In the genomic region with DNA sequence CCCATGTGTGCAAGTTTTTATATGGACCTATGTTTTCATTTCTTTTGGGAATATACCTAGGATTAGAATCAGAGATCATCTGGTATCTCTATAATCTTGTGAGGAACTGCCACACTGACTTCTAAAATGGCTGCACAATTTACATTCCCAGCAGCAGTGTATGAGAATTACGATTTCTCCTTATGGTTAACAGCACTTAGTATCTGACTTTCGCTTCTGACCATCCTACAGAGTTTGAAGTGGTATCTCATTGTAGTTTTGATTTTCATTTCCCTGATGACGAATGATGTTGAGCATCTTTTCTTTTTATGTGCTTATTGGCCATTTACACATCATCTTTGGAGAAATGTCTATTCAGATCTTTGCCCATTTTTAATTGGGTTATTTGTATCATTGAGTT, we compare ENCODE assay signal across 28 cellular contexts. TPM values are rescaled to one million over a fixed set of nuclear protein-coding genes. Genes with fewer than 3 reads are reported as not detected.
DNase-seq lines count a peak whose midpoint lies in the region; ATAC-seq, FAIRE-seq and TF ChIP-seq lines count a peak whose summit lies in the region.
"Had no signal": no experiment of that assay in that cellular context is flagged by ENCODE, and none has a peak within 500 bp of the region (broad histone marks: within the 10 kb centered on the region; RNA-seq: fewer than 3 reads in every experiment).

No MANE protein-coding gene starts in this region.

- H3K9me3 ChIP-seq in Karpas-422 (ENCODE audit: low read length) (no peaks in the 10 kb centered on the region), K562 (replicated peaks; ENCODE audit: control insufficient read depth, insufficient read depth, low read depth, low read length) (no peaks in the 10 kb centered on the region)
- H3K9me3 ChIP-seq: A549; BLaER1 treated with 17β-estradiol and CSF1 and Interleukin-3, amounts not matched to agents 10 nM and 100 nM; SJCRH30 had no signal

- no peak for ATAC-seq in natural killer cell treated with Interleukin-12 subunit alpha and Interleukin-12 subunit beta and Interleukin-15 and Interleukin-18, amount 100 ng/mL, for 72 hours
- no peak for ATAC-seq in natural killer cell
- ATAC-seq in K562: no peak
- ATAC-seq in GM21423 (IDR thresholded peaks at IDR 0.05; ENCODE audit: unreplicated experiment): no peak
- ATAC-seq in GM21786 (IDR thresholded peaks at IDR 0.05; ENCODE audit: unreplicated experiment): no peak
- ATAC-seq: A549, Right ventricle myocardium inferior had no signal

- H3K4me1 Mint-ChIP-seq in natural killer cell treated with Interleukin-12 subunit alpha and Interleukin-12 subunit beta and Interleukin-15 and Interleukin-18, amount 100 ng/mL, for 72 hours (ENCODE audit: low read depth in 2 of 2): peaks cover 0 to 12% of the 10 kb centered on the region in 2 donors
- no peaks in the 10 kb centered on the region for H3K4me1 Mint-ChIP-seq in natural killer cell

- 0% methylated on average over 3 of the region's 3 CpGs for WGBS in K562 (ENCODE audit: insufficient coverage, low coverage, missing lambda C conversion rate)

- no peak for TF ChIP-seq POLR2A in K562 (conservative IDR thresholded peaks at IDR 0.05)

- no peaks in the 10 kb centered on the region for H3K9me3 Mint-ChIP-seq in natural killer cell treated with Interleukin-12 subunit alpha and Interleukin-12 subunit beta and Interleukin-15 and Interleukin-18, amount 100 ng/mL, for 72 hours
- no peaks in the 10 kb centered on the region for H3K9me3 Mint-ChIP-seq in natural killer cell
- H3K9me3 Mint-ChIP-seq: CD4-positive, alpha-beta T cell had no signal

- CTCF ChIA-PET in K562 (lab: Yijun Ruan, JAX; ENCODE audit: low intra/inter-chr PET ratio): no interaction called here

- intact Hi-C loops in natural killer cell (cut with micrococcal nuclease): no loop called here
- intact Hi-C loops in K562 (cut with micrococcal nuclease): no loop called here

- DNase-seq in natural killer cell treated with Interleukin-12 subunit alpha and Interleukin-12 subunit beta and Interleukin-15 and Interleukin-18, amount 100 ng/mL, for 72 hours (ENCODE audit: low spot score): no peak
- DNase-seq in natural killer cell (no peak), Karpas-422 (peak; percentile 35), K562 (ENCODE audit: extremely low read depth in 1 of 4, low spot score in 3 of 4) (no peak), caudate nucleus (lab: John Stamatoyannopoulos, UW) (no peak)
- DNase-seq: AML-193; CD4-positive, alpha-beta T cell; COR-L47; DMS53; Kasumi-1; NCI-H1105 treated with DMSO at 0.1 percent for 48 hours; NCI-H146; NCI-H1930; NCI-H446; NCI-H524 treated with DMSO at 0.1 percent for 48 hours; NCI-H82; PC-9; SJCRH30 had no signal

- FAIRE-seq in K562 (lab: Jason Lieb, UNC): no peak
- FAIRE-seq: A549, H54 had no signal

- TF ChIP-seq EP300 in K562 (IDR thresholded peaks at IDR 0.05; ENCODE audit: low read length): no peak

- H3K4me2 ChIP-seq in Karpas-422 (ENCODE audit: low read depth, low read length, poor library complexity, severe bottlenecking): no peak overlapping the region
- no peak overlapping the region for H3K4me2 ChIP-seq in K562 (ENCODE audit: insufficient read depth, low read length)
- H3K4me2 ChIP-seq: A549; BLaER1 treated with 17β-estradiol and CSF1 and Interleukin-3, amounts not matched to agents 10 nM and 100 nM; PC-9 had no signal

- H3K27me3 ChIP-seq in Karpas-422 (ENCODE audit: low read length): no peaks in the 10 kb centered on the region
- H3K27me3 ChIP-seq in K562 (ENCODE audit: control insufficient read depth in 2 of 2, insufficient read depth in 2 of 2, low read length in 2 of 2): peaks cover 25 to 51% of the 10 kb centered on the region in 2 experiments
- H3K27me3 ChIP-seq: BLaER1 treated with 17β-estradiol and CSF1 and Interleukin-3, amounts not matched to agents 10 nM and 100 nM; SJCRH30 had no signal

- no peaks in the 10 kb centered on the region for H4K20me1 ChIP-seq in Karpas-422 (ENCODE audit: insufficient read depth, low read depth, low read length)
- no peaks in the 10 kb centered on the region for H4K20me1 ChIP-seq in K562 (replicated peaks; ENCODE audit: control insufficient read depth, insufficient read depth, low read length)
- H4K20me1 ChIP-seq: BLaER1 treated with 17β-estradiol and CSF1 and Interleukin-3, amounts not matched to agents 10 nM and 100 nM had no signal

- H2AFZ ChIP-seq in Karpas-422 (ENCODE audit: low read length) (no peak overlapping the region), K562 (ENCODE audit: low read depth, low read length) (no peak overlapping the region)
- H2AFZ ChIP-seq: PC-9 had no signal

- H3K9me2 ChIP-seq in Karpas-422 (replicated peaks; ENCODE audit: insufficient read depth, low read length): no peaks in the 10 kb centered on the region

- no peak for TF ChIP-seq RAD21 in K562 (CRISPR knock-in tag; conservative IDR thresholded peaks at IDR 0.05 in 1 of 2, IDR thresholded peaks at IDR 0.05 in 1 of 2)

- H3K9me1 ChIP-seq in K562 (ENCODE audit: control insufficient read depth, insufficient read depth, low read length): no peaks in the 10 kb centered on the region

- no peak overlapping the region for H3K4me3 ChIP-seq in Karpas-422 (ENCODE audit: low read length)
- H3K4me3 ChIP-seq in K562: no peak overlapping the region
- H3K4me3 ChIP-seq: A549; BLaER1 treated with 17β-estradiol and CSF1 and Interleukin-3, amounts not matched to agents 10 nM and 100 nM; PC-9; SJCRH30 had no signal

- no peak overlapping the region for H3K9ac ChIP-seq in Karpas-422 (ENCODE audit: low read length)
- H3K9ac ChIP-seq in K562 (ENCODE audit: insufficient read depth in 1 of 2, low read depth in 2 of 2, low read length in 2 of 2): no peak overlapping the region
- H3K9ac ChIP-seq: BLaER1 treated with 17β-estradiol and CSF1 and Interleukin-3, amounts not matched to agents 10 nM and 100 nM had no signal

- no peak for TF ChIP-seq CTCF in natural killer cell (IDR thresholded peaks at IDR 0.05)
- no peak for TF ChIP-seq CTCF in K562 (IDR thresholded peaks at IDR 0.05 in 2 of 3, conservative IDR thresholded peaks at IDR 0.05 in 1 of 3; ENCODE audit: insufficient read depth in 2 of 3, low read depth in 1 of 3, low read length in 3 of 3)

- no peak overlapping the region for H3K27ac Mint-ChIP-seq in natural killer cell treated with Interleukin-12 subunit alpha and Interleukin-12 subunit beta and Interleukin-15 and Interleukin-18, amount 100 ng/mL, for 72 hours
- no peak overlapping the region for H3K27ac Mint-ChIP-seq in natural killer cell
- H3K27ac Mint-ChIP-seq: CD4-positive, alpha-beta T cell had no signal

- H3K36me3 Mint-ChIP-seq in natural killer cell treated with Interleukin-12 subunit alpha and Interleukin-12 subunit beta and Interleukin-15 and Interleukin-18, amount 100 ng/mL, for 72 hours: no peaks in the 10 kb centered on the region
- no peaks in the 10 kb centered on the region for H3K36me3 Mint-ChIP-seq in natural killer cell

- no peaks in the 10 kb centered on the region for H3K79me2 ChIP-seq in Karpas-422 (ENCODE audit: low read length)
- no peaks in the 10 kb centered on the region for H3K79me2 ChIP-seq in K562 (ENCODE audit: control insufficient read depth, insufficient read depth, low read length)

- H3K4me1 ChIP-seq in Karpas-422 (ENCODE audit: low read length) (no peaks in the 10 kb centered on the region), K562 (replicated peaks in 1 of 2; ENCODE audit: control insufficient read depth in 2 of 2, insufficient read depth in 2 of 2, low read length in 2 of 2) (no peaks in the 10 kb centered on the region)
- H3K4me1 ChIP-seq: A549, SJCRH30 had no signal

- POLR2A ChIA-PET in K562 (lab: Yijun Ruan, JAX): interaction anchor here (0.6 kb wide), 2 partner anchors 7 to 177 kb away, joined by 3 to 4 read pairs; no protein-coding TSS in a partner anchor

- peak overlapping the region; percentile 22 for H3K4me3 Mint-ChIP-seq in natural killer cell treated with Interleukin-12 subunit alpha and Interleukin-12 subunit beta and Interleukin-15 and Interleukin-18, amount 100 ng/mL, for 72 hours
- H3K4me3 Mint-ChIP-seq in natural killer cell: no peak overlapping the region
- H3K4me3 Mint-ChIP-seq: CD4-positive, alpha-beta T cell had no signal

- in situ Hi-C loops in K562 (cut with MboI): no loop called here

- H3K27me3 Mint-ChIP-seq in natural killer cell treated with Interleukin-12 subunit alpha and Interleukin-12 subunit beta and Interleukin-15 and Interleukin-18, amount 100 ng/mL, for 72 hours: no peaks in the 10 kb centered on the region
- no peaks in the 10 kb centered on the region for H3K27me3 Mint-ChIP-seq in natural killer cell (ENCODE audit: low read depth in 2 of 2)
- H3K27me3 Mint-ChIP-seq: CD4-positive, alpha-beta T cell had no signal

- H3K36me3 ChIP-seq in Karpas-422 (ENCODE audit: insufficient read depth, low read length) (no peaks in the 10 kb centered on the region), K562 (ENCODE audit: control insufficient read depth, insufficient read depth, low read length) (no peaks in the 10 kb centered on the region)
- H3K36me3 ChIP-seq: BLaER1 treated with 17β-estradiol and CSF1 and Interleukin-3, amounts not matched to agents 10 nM and 100 nM; SJCRH30 had no signal

- no TSS peak for BruUV-seq in K562 (replicated peaks; lab: Mats Ljungman, UMichigan)

- H3K27ac ChIP-seq in Karpas-422 (ENCODE audit: low read length) (no peak overlapping the region), K562 (ENCODE audit: extremely low read depth, low read depth, low read length) (no peak overlapping the region), caudate nucleus (ENCODE audit: low read depth, low read length) (no peak overlapping the region)
- H3K27ac ChIP-seq: A549; BLaER1 treated with 17β-estradiol and CSF1 and Interleukin-3, amounts not matched to agents 10 nM and 100 nM; PC-9; SJCRH30 had no signal

RNA-seq across cellular contexts. Expression of a gene that starts 10.0 kb away (rescaled TPM):
- total RNA-seq in natural killer cell treated with Interleukin-12 subunit alpha and Interleukin-12 subunit beta and Interleukin-15 and Interleukin-18, amount 100 ng/mL, for 72 hours: not detected
- total RNA-seq in natural killer cell: under 1 TPM; 0.35 to 0.61 (median 0.43) TPM
- not detected in 2 replicates for total RNA-seq in Karpas-422 (2014; rRNA removed; shearing (Covaris generic); ENCODE audit: low replicate concordance)
- total RNA-seq in K562 (2011; cell fraction: chromatin; rRNA removed; ENCODE audit: low replicate concordance): not detected in 2 replicates
- not detected in 2 replicates for total RNA-seq in K562 (2011; cell fraction: nucleolus; rRNA removed)
- not detected in 2 replicates for total RNA-seq in K562 (2011; cell fraction: nucleoplasm; rRNA removed)
- not detected in 2 replicates for total RNA-seq in K562 (2014; rRNA removed)
- not detected in 2 replicates for total RNA-seq in K562 (2014; rRNA removed; fragmentation: Illumina TruSeq; extraction: Trizol)
- total RNA-seq in K562 (2015; rRNA removed; fragmentation: Illumina TruSeq; extraction: Trizol): not detected in 2 replicates
- total RNA-seq in K562 (2021): not detected in 2 replicates
- polyA plus RNA-seq in K562 (2011; rRNA removed): not detected in 2 replicates
- polyA plus RNA-seq in K562 (2011; cell fraction: cytosol; rRNA removed): not detected in 2 replicates
- polyA plus RNA-seq in K562 (2011; cell fraction: nucleus; rRNA removed): not detected in 2 replicates
- not detected in 2 replicates for polyA plus RNA-seq in K562 (2012)
- polyA plus RNA-seq in K562 (2014; fragmentation: Illumina TruSeq; extraction: Trizol): not detected in 2 replicates
- polyA plus RNA-seq in K562 (2014; fragmentation: Nextera tagmentation; extraction: Ambion mirVana): not detected
- not detected in 2 replicates for polyA plus RNA-seq in K562 (2014; rRNA removed)
- not detected in 2 replicates for polyA minus RNA-seq in K562 (2011; rRNA and poly(A)+ RNA removed)
- polyA minus RNA-seq in K562 (2011; cell fraction: cytosol; rRNA and poly(A)+ RNA removed): not detected in 2 replicates
- polyA minus RNA-seq in K562 (2011; cell fraction: nucleus; rRNA and poly(A)+ RNA removed): not detected in 2 replicates
- total RNA-seq: Daoy, HT-29, M059J, RPMI7951, SJCRH30 had no signal

RNA-seq across cellular contexts. Expression of a gene that starts 27.6 kb away (rescaled TPM):
- 10 to 100 TPM; 24.5 to 28.2 TPM for total RNA-seq in natural killer cell treated with Interleukin-12 subunit alpha and Interleukin-12 subunit beta and Interleukin-15 and Interleukin-18, amount 100 ng/mL, for 72 hours
- total RNA-seq in natural killer cell (10 to 100 TPM; 35.2 to 49.2 (median 37.9) TPM), K562 (2014; rRNA removed) (not detected in 2 replicates), K562 (2014; rRNA removed; fragmentation: Illumina TruSeq; extraction: Trizol) (not detected in 2 replicates), K562 (2015; rRNA removed; fragmentation: Illumina TruSeq; extraction: Trizol) (not detected in 2 replicates), K562 (2021) (0.18 and 0.29 TPM in 2 replicates)
- total RNA-seq in Karpas-422 (2014; rRNA removed; shearing (Covaris generic); ENCODE audit: low replicate concordance): not detected in 2 replicates
- total RNA-seq in K562 (2011; cell fraction: chromatin; rRNA removed; ENCODE audit: low replicate concordance): not detected in 2 replicates
- total RNA-seq in K562 (2011; cell fraction: nucleolus; rRNA removed): not detected in 2 replicates
- not detected in 2 replicates for total RNA-seq in K562 (2011; cell fraction: nucleoplasm; rRNA removed)
- polyA plus RNA-seq in K562 (2011; rRNA removed) (0.15 TPM in 1 of 2 replicates, not detected in the other), K562 (2014; fragmentation: Illumina TruSeq; extraction: Trizol) (not detected in 2 replicates), K562 (2014; fragmentation: Nextera tagmentation; extraction: Ambion mirVana) (not detected), K562 (2014; rRNA removed) (not detected in 2 replicates)
- polyA plus RNA-seq in K562 (2011; cell fraction: cytosol; rRNA removed): 0.07 TPM in 1 of 2 replicates, not detected in the other
- polyA plus RNA-seq in K562 (2011; cell fraction: nucleus; rRNA removed): 0.10 and 0.18 TPM in 2 replicates
- 0.31 and 0.54 TPM in 2 replicates for polyA plus RNA-seq in K562 (2012)
- polyA minus RNA-seq in K562 (2011; rRNA and poly(A)+ RNA removed): not detected in 2 replicates
- polyA minus RNA-seq in K562 (2011; cell fraction: cytosol; rRNA and poly(A)+ RNA removed): 1.7 TPM in 1 of 2 replicates, not detected in the other
- polyA minus RNA-seq in K562 (2011; cell fraction: nucleus; rRNA and poly(A)+ RNA removed): 0.40 and 1.1 TPM in 2 replicates
- total RNA-seq: HT-29 had no signal

RNA-seq across cellular contexts. Expression of a gene that starts 48.5 kb away (rescaled TPM):
- 10 to 100 TPM; 17.4 to 27.9 TPM for total RNA-seq in natural killer cell treated with Interleukin-12 subunit alpha and Interleukin-12 subunit beta and Interleukin-15 and Interleukin-18, amount 100 ng/mL, for 72 hours
- total RNA-seq in natural killer cell (10 to 100 TPM; 40.8 to 54.4 (median 53.6) TPM), K562 (2014; rRNA removed) (22.4 and 26.6 TPM in 2 replicates), K562 (2014; rRNA removed; fragmentation: Illumina TruSeq; extraction: Trizol) (0.86 and 1.3 TPM in 2 replicates), K562 (2015; rRNA removed; fragmentation: Illumina TruSeq; extraction: Trizol) (6.2 and 7.5 TPM in 2 replicates), K562 (2021) (31.7 and 38.0 TPM in 2 replicates)
- 10.0 and 30.6 TPM in 2 replicates for total RNA-seq in Karpas-422 (2014; rRNA removed; shearing (Covaris generic); ENCODE audit: low replicate concordance)
- 16.0 and 57.6 TPM in 2 replicates for total RNA-seq in K562 (2011; cell fraction: chromatin; rRNA removed; ENCODE audit: low replicate concordance)
- total RNA-seq in K562 (2011; cell fraction: nucleolus; rRNA removed): 61.3 and 65.9 TPM in 2 replicates
- 23.4 and 28.0 TPM in 2 replicates for total RNA-seq in K562 (2011; cell fraction: nucleoplasm; rRNA removed)
- polyA plus RNA-seq in K562 (2011; rRNA removed) (3.7 and 7.3 TPM in 2 replicates), K562 (2014; fragmentation: Illumina TruSeq; extraction: Trizol) (3.8 and 10.5 TPM in 2 replicates), K562 (2014; fragmentation: Nextera tagmentation; extraction: Ambion mirVana) (not detected), K562 (2014; rRNA removed) (21.8 and 26.0 TPM in 2 replicates)
- polyA plus RNA-seq in K562 (2011; cell fraction: cytosol; rRNA removed): 6.4 and 24.1 TPM in 2 replicates
- 16.0 and 47.0 TPM in 2 replicates for polyA plus RNA-seq in K562 (2011; cell fraction: nucleus; rRNA removed)
- 33.6 and 39.2 TPM in 2 replicates for polyA plus RNA-seq in K562 (2012)
- 0.87 and 1.6 TPM in 2 replicates for polyA minus RNA-seq in K562 (2011; rRNA and poly(A)+ RNA removed)
- 6.5 and 9.3 TPM in 2 replicates for polyA minus RNA-seq in K562 (2011; cell fraction: cytosol; rRNA and poly(A)+ RNA removed)
- 12.0 and 17.2 TPM in 2 replicates for polyA minus RNA-seq in K562 (2011; cell fraction: nucleus; rRNA and poly(A)+ RNA removed)

RNA-seq across cellular contexts. Expression of a gene that starts 58.5 kb away (rescaled TPM):
- total RNA-seq in natural killer cell treated with Interleukin-12 subunit alpha and Interleukin-12 subunit beta and Interleukin-15 and Interleukin-18, amount 100 ng/mL, for 72 hours: 100 to 1,000 TPM in 1 of 2 donors, 10 to 100 TPM in 1; 86.9 to 105 TPM
- total RNA-seq in natural killer cell (100 to 1,000 TPM; 102 to 106 (median 105) TPM), K562 (2014; rRNA removed) (11.6 and 15.7 TPM in 2 replicates), K562 (2014; rRNA removed; fragmentation: Illumina TruSeq; extraction: Trizol) (3.4 and 3.5 TPM in 2 replicates), K562 (2015; rRNA removed; fragmentation: Illumina TruSeq; extraction: Trizol) (6.0 and 6.8 TPM in 2 replicates), K562 (2021) (35.2 and 37.9 TPM in 2 replicates)
- total RNA-seq in Karpas-422 (2014; rRNA removed; shearing (Covaris generic); ENCODE audit: low replicate concordance): 16.8 and 23.0 TPM in 2 replicates
- 41.1 and 92.0 TPM in 2 replicates for total RNA-seq in K562 (2011; cell fraction: chromatin; rRNA removed; ENCODE audit: low replicate concordance)
- 34.2 and 37.4 TPM in 2 replicates for total RNA-seq in K562 (2011; cell fraction: nucleolus; rRNA removed)
- 33.4 and 44.4 TPM in 2 replicates for total RNA-seq in K562 (2011; cell fraction: nucleoplasm; rRNA removed)
- polyA plus RNA-seq in K562 (2011; rRNA removed) (2.7 and 5.0 TPM in 2 replicates), K562 (2014; fragmentation: Illumina TruSeq; extraction: Trizol) (8.5 and 17.4 TPM in 2 replicates), K562 (2014; fragmentation: Nextera tagmentation; extraction: Ambion mirVana) (under 1 TPM; 0.15 to 0.27 TPM), K562 (2014; rRNA removed) (11.2 and 13.0 TPM in 2 replicates)
- polyA plus RNA-seq in K562 (2011; cell fraction: cytosol; rRNA removed): 2.9 and 4.6 TPM in 2 replicates
- 15.2 and 25.7 TPM in 2 replicates for polyA plus RNA-seq in K562 (2011; cell fraction: nucleus; rRNA removed)
- polyA plus RNA-seq in K562 (2012): 21.1 and 24.5 TPM in 2 replicates
- polyA minus RNA-seq in K562 (2011; rRNA and poly(A)+ RNA removed): 5.9 and 6.1 TPM in 2 replicates
- polyA minus RNA-seq in K562 (2011; cell fraction: cytosol; rRNA and poly(A)+ RNA removed): 14.1 and 21.3 TPM in 2 replicates
- 10.2 and 16.8 TPM in 2 replicates for polyA minus RNA-seq in K562 (2011; cell fraction: nucleus; rRNA and poly(A)+ RNA removed)

Comparison
In these comparisons a context has a peak if more than half of its experiments do, and no peak if none do; other contexts are left out.
1. RNA of a gene that starts 27.6 kb away (total RNA-seq): 35.2 to 49.2 TPM in natural killer cell and 24.5 to 28.2 TPM in natural killer cell treated with Interleukin-12 subunit alpha and Interleukin-12 subunit beta and Interleukin-15 and Interleukin-18, amount 100 ng/mL, for 72 hours; 0.18 to 0.29 TPM in K562 and not detected in Karpas-422; every median in the first group is over 10 times any median in the second.